ENCODE assay signal across 21 cellular contexts in the genomic region with DNA sequence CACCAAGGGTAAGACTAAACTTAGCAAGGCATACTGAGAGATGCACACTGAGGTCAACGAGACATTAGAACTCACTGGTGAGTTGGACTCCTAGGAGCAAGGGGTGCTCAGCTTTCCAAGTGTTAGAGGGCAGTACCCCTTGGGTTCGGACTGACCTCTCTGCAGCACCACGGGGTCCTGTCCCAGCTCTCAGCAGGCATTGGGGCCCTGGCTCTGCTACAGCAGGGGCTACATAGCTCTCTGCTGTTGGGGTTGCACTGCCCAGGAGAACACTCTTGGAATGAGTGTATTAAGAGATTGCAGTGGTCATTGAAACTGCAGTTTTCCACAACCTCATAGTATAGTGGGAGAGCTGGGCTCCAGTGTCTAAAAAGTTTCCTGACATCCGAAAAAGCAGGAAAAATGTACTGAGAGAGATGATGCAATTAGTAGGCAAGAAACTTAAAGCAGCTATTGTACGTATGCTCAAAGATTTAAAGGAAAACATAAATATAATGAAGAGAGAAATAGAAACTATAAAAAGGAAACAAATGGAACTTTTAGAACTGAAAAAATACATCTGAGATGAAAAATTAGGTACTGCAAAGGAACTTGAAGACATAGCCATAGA.
"Had no signal": no experiment of that assay in that cellular context is flagged by ENCODE, and none has a peak within 500 bp of the region (broad histone marks: within the 10 kb centered on the region; RNA-seq: fewer than 3 reads in every experiment).

No MANE protein-coding gene starts in this region.

- FAIRE-seq: small intestine had no signal

- DNase-seq: activated CD4-positive, alpha-beta T cell treated with anti-CD3 and anti-CD28 coated beads, Interleukin-2, amount 50 U/mL, for 4 hours; activated gamma-delta T cell; activated naive CD4-positive, alpha-beta T cell treated with anti-CD3 and anti-CD28 coated beads, Interleukin-2, amount 50 U/mL, for 16 hours; activated naive CD8-positive, alpha-beta T cell treated with anti-CD3 and anti-CD28 coated beads, Interleukin-2, amount 50 U/mL, for 24 hours; aorta; brain microvascular endothelial cell; colonic mucosa; heart left ventricle; islet precursor cell; left colon; naive thymus-derived CD4-positive, alpha-beta T cell; posterior cingulate gyrus; small intestine; stimulated activated CD4-positive, alpha-beta T cell treated with anti-CD3 and anti-CD28 coated beads, Interleukin-15, amount 100 ng/mL, for 24 hours; stimulated activated naive B cell treated with anti-CD40 and anti-IgM and Interleukin-4, amounts not matched to agents 10 μg/mL and 1 μg/mL and 100 μg/mL, for 72 hours; T1000; upper lobe of right lung had no signal

- ATAC-seq: activated naive CD8-positive, alpha-beta T cell treated with anti-CD3 and anti-CD28 coated beads, Interleukin-2, amount 50 U/mL, for 24 hours; heart left ventricle; left colon; naive thymus-derived CD4-positive, alpha-beta T cell; sciatic nerve; stimulated activated naive B cell treated with anti-CD40 and anti-IgM and Interleukin-4, amounts not matched to agents 10 μg/mL and 1 μg/mL and 100 μg/mL, for 72 hours; upper lobe of right lung; WTC11 had no signal

- H3K4me1 ChIP-seq: colonic mucosa had no signal

- H3K27me3 ChIP-seq: brain microvascular endothelial cell, colonic mucosa, heart left ventricle, upper lobe of right lung had no signal

- H3K9me3 ChIP-seq: colonic mucosa, heart left ventricle, thoracic aorta, upper lobe of right lung had no signal

- H3K4me3 ChIP-seq: colonic mucosa, heart left ventricle, thoracic aorta, upper lobe of right lung had no signal

- H3K27ac ChIP-seq: brain microvascular endothelial cell, colonic mucosa, epithelial cell of prostate, heart left ventricle, thoracic aorta, upper lobe of right lung had no signal

- H3K36me3 ChIP-seq: brain microvascular endothelial cell, colonic mucosa, heart left ventricle, thoracic aorta, upper lobe of right lung had no signal
